8 cellular contexts compared by ENCODE assay signal in the genomic region with DNA sequence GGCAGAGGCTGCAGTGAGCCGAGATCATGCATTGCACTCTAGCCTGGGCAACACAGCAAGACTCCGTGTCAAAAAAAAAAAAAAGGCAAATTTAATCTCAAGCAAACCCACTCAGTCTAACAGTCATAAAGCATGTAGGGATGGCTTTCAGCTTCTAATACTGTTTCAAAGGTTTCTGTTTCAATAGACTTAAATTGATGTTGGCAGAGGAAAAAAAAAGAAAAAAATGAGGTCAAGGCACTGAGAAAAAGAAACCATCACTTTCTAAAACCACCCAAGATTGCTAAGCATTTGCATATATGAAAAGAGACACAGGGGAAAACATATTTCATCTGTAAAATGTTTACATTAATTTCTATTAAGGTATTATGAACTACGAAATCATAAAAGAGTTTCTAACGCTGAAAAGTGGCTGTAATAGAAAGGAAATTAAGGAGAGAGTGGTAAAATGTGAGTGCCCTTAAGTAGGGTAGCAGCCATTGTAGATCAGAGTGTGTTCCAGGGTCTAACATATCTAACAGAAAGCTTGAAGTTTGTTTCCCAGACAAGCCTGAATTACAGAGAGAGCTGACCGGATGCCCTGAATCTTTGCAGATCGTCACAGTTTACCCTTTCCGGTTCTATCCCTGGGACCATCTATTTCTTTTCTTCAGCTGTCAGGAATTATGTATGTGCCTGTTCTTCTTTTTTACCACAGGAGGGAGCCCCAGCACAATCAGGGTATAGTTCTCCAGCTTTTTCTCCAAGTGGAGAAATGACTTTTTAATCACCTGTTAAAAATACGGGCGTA.
DNase-seq lines count a peak whose midpoint lies in the region; ATAC-seq, FAIRE-seq and TF ChIP-seq lines count a peak whose summit lies in the region.

No MANE protein-coding gene starts in this region.

- no peaks in the 10 kb centered on the region for H3K36me3 ChIP-seq in PC-3 (ENCODE audit: low read depth, low read length)
- no peaks in the 10 kb centered on the region for H3K36me3 ChIP-seq in endothelial cell of umbilical vein (ENCODE audit: control insufficient read depth in 2 of 2, extremely low read depth in 1 of 2, insufficient read depth in 2 of 2, low read length in 2 of 2)
- H3K36me3 ChIP-seq in ovary: no peaks in the 10 kb centered on the region

- no peaks in the 10 kb centered on the region for H3K79me2 ChIP-seq in PC-3 (ENCODE audit: low read length)
- H3K79me2 ChIP-seq in endothelial cell of umbilical vein (ENCODE audit: control insufficient read depth, insufficient read depth, low read length): no peaks in the 10 kb centered on the region

- no peak overlapping the region for H3K27ac Mint-ChIP-seq in activated naive CD8-positive, alpha-beta T cell treated with anti-CD3 and anti-CD28 coated beads, Interleukin-2, amount 50 U/mL, for 24 hours

- no peaks in the 10 kb centered on the region for H3K36me3 Mint-ChIP-seq in activated naive CD8-positive, alpha-beta T cell treated with anti-CD3 and anti-CD28 coated beads, Interleukin-2, amount 50 U/mL, for 24 hours (ENCODE audit: low read depth)

- BruUV-seq in PC-3 (replicated peaks; lab: Mats Ljungman, UMichigan): no TSS peak
- no TSS peak for BruUV-seq in endothelial cell of umbilical vein (replicated peaks; lab: Mats Ljungman, UMichigan)

- H3K4me3 ChIP-seq in PC-3 (ENCODE audit: low read length): 0 out of 2 replicates have a peak overlapping the region, but pooled peaks have one; percentile 2
- H3K4me3 ChIP-seq in endothelial cell of umbilical vein (replicated peaks in 1 of 3; ENCODE audit: insufficient read depth in 1 of 3, low read depth in 1 of 3, low read length in 3 of 3): no peak overlapping the region
- no peak overlapping the region for H3K4me3 ChIP-seq in ovary

- TF ChIP-seq POLR2A in endothelial cell of umbilical vein (IDR thresholded peaks at IDR 0.05; ENCODE audit: low read depth, low read length) (no peak), ovary (IDR thresholded peaks at IDR 0.05) (no peak)

- H3K27ac ChIP-seq in PC-3 (ENCODE audit: low read length) (no peak overlapping the region), endothelial cell of umbilical vein (ENCODE audit: insufficient read depth, low read depth, low read length) (no peak overlapping the region), ovary (no peak overlapping the region)

- peak; percentile 19 for DNase-seq in DMS53 treated with DMSO at 0.1 percent for 48 hours (lab: John Stamatoyannopoulos, UW; ENCODE audit: unreplicated experiment)
- DNase-seq in HuH-7 (ENCODE audit: low spot score): peak; percentile 25
- DNase-seq in PC-3: peak; percentile 72
- peak; percentile 37 for DNase-seq in endothelial cell of umbilical vein (ENCODE audit: low read depth, low spot score)
- no peak for DNase-seq in ovary
- DNase-seq in activated naive CD8-positive, alpha-beta T cell treated with anti-CD3 and anti-CD28 coated beads, Interleukin-2, amount 50 U/mL, for 24 hours: no peak
- no peak for DNase-seq in activated naive CD4-positive, alpha-beta T cell (lab: John Stamatoyannopoulos, UW)

- H3K9me2 ChIP-seq in PC-3 (replicated peaks; ENCODE audit: low read length): no peaks in the 10 kb centered on the region

- ATAC-seq in GM21360 (IDR thresholded peaks at IDR 0.05; ENCODE audit: unreplicated experiment) (peak; percentile 78), PC-3 (peak; percentile 88)
- ATAC-seq in activated naive CD8-positive, alpha-beta T cell treated with anti-CD3 and anti-CD28 coated beads, Interleukin-2, amount 50 U/mL, for 24 hours: no peak

- intact Hi-C loops in PC-3 (cut with micrococcal nuclease): loop anchor here (1.0 kb wide), 1 partner anchor 435 kb away; no protein-coding TSS in a partner anchor
- intact Hi-C loops in endothelial cell of umbilical vein (cut with micrococcal nuclease): loop anchor here (5.0 to 10.0 kb wide), 3 partner anchors 557 to 1840 kb away; no protein-coding TSS in a partner anchor
- intact Hi-C loops in ovary (cut with DNase I): loop anchor here in 1 of 4 donors (10.0 kb wide), 1 partner anchor 870 kb away; no protein-coding TSS in a partner anchor

- H3K9ac ChIP-seq in PC-3 (ENCODE audit: low read length) (no peak overlapping the region), endothelial cell of umbilical vein (replicated peaks; ENCODE audit: extremely low read depth, insufficient read depth, low read length) (no peak overlapping the region)

- FAIRE-seq in endothelial cell of umbilical vein (lab: Jason Lieb, UNC): peak; percentile 68

- dilution Hi-C loops in endothelial cell of umbilical vein (cut with MboI; ENCODE audit: extremely low pct_ligation_motif_present, low sequenced_read_pairs): no loop called here

- no peak overlapping the region for H3K4me3 Mint-ChIP-seq in activated naive CD8-positive, alpha-beta T cell treated with anti-CD3 and anti-CD28 coated beads, Interleukin-2, amount 50 U/mL, for 24 hours

- H2AFZ ChIP-seq in PC-3 (ENCODE audit: low read length): peak overlapping the region; percentile 32
- no peak overlapping the region for H2AFZ ChIP-seq in endothelial cell of umbilical vein (ENCODE audit: low read depth, low read length)

- 28 to 33% (median 31%) methylated on average over 9 of the region's 9 CpGs for WGBS in ovary, 3 donors

- H3F3A ChIP-seq in PC-3 (ENCODE audit: low read length, unreplicated experiment): no peaks in the 10 kb centered on the region

- H3K27me3 Mint-ChIP-seq in activated naive CD8-positive, alpha-beta T cell treated with anti-CD3 and anti-CD28 coated beads, Interleukin-2, amount 50 U/mL, for 24 hours: peaks cover 9% of the 10 kb centered on the region

- no peak for TF ChIP-seq EP300 in ovary (IDR thresholded peaks at IDR 0.05)

- H3K9me1 ChIP-seq in endothelial cell of umbilical vein (replicated peaks; ENCODE audit: control insufficient read depth, extremely low read depth, insufficient read depth, low read length): no peaks in the 10 kb centered on the region

- H3K27me3 ChIP-seq in PC-3 (ENCODE audit: low read length): peaks cover 65% of the 10 kb centered on the region
- H3K27me3 ChIP-seq in endothelial cell of umbilical vein (ENCODE audit: control insufficient read depth in 2 of 2, insufficient read depth in 2 of 2, low read length in 2 of 2): no peaks in the 10 kb centered on the region
- no peaks in the 10 kb centered on the region for H3K27me3 ChIP-seq in ovary

- H3K4me1 Mint-ChIP-seq in activated naive CD8-positive, alpha-beta T cell treated with anti-CD3 and anti-CD28 coated beads, Interleukin-2, amount 50 U/mL, for 24 hours: no peaks in the 10 kb centered on the region

- TF ChIP-seq CTCF in PC-3 (conservative IDR thresholded peaks at IDR 0.05; ENCODE audit: low read depth, low read length): peak; percentile 97
- peak; percentile 48 to 49 for TF ChIP-seq CTCF in endothelial cell of umbilical vein (IDR thresholded peaks at IDR 0.05; ENCODE audit: extremely low read depth in 1 of 2, insufficient read depth in 1 of 2, low read depth in 1 of 2, low read length in 2 of 2)
- peak in 2 of 3 donors; percentile 14 to 34 for TF ChIP-seq CTCF in ovary (IDR thresholded peaks at IDR 0.05)

- no peaks in the 10 kb centered on the region for H3K9me3 ChIP-seq in PC-3 (ENCODE audit: low read length)
- H3K9me3 ChIP-seq in endothelial cell of umbilical vein (replicated peaks; ENCODE audit: control insufficient read depth, insufficient read depth, low read length): no peaks in the 10 kb centered on the region
- no peaks in the 10 kb centered on the region for H3K9me3 ChIP-seq in ovary

- H3K4me1 ChIP-seq in PC-3 (ENCODE audit: insufficient read depth, low read length) (no peaks in the 10 kb centered on the region), endothelial cell of umbilical vein (ENCODE audit: control insufficient read depth, extremely low read depth, insufficient read depth, low read length) (no peaks in the 10 kb centered on the region), ovary (ENCODE audit: insufficient read depth) (no peaks in the 10 kb centered on the region)

- CTCF ChIA-PET in PC-3 (lab: Charles Lee) (interaction anchor here (0.6 kb wide), 1 partner anchor 48 kb away, joined by 3 read pairs; no protein-coding TSS in a partner anchor), endothelial cell of umbilical vein (lab: Charles Lee) (interaction anchor here (0.7 to 2.1 kb wide), 3 partner anchors 11 to 1845 kb away, joined by 3 to 6 read pairs (median 4); no protein-coding TSS in a partner anchor)

- POLR2A ChIA-PET in PC-3 (lab: Charles Lee; ENCODE audit: unreplicated experiment) (no interaction called here), endothelial cell of umbilical vein (lab: Charles Lee) (no interaction called here)

- peak overlapping the region; percentile 35 for H3K4me2 ChIP-seq in PC-3 (ENCODE audit: low read length)
- H3K4me2 ChIP-seq in endothelial cell of umbilical vein (ENCODE audit: insufficient read depth, low read length): peak overlapping the region; percentile 11

- no peaks in the 10 kb centered on the region for H3K9me3 Mint-ChIP-seq in activated naive CD8-positive, alpha-beta T cell treated with anti-CD3 and anti-CD28 coated beads, Interleukin-2, amount 50 U/mL, for 24 hours

- H4K20me1 ChIP-seq in PC-3 (ENCODE audit: low read length): no peaks in the 10 kb centered on the region
- no peaks in the 10 kb centered on the region for H4K20me1 ChIP-seq in endothelial cell of umbilical vein (replicated peaks; ENCODE audit: control insufficient read depth, extremely low read depth, insufficient read depth, low read length)

TF ChIP-seq in endothelial cell of umbilical vein, 7 proteins besides CTCF, POLR2A, EP300 and RAD21:
- no peak for TF ChIP-seq GATA2 (IDR thresholded peaks at IDR 0.05; ENCODE audit: insufficient read depth, insufficient read length, low read depth, low read length)
- no peak for TF ChIP-seq EZH2 (IDR thresholded peaks at IDR 0.05; ENCODE audit: borderline replicate concordance, low read depth, low read length, severe bottlenecking)
- TF ChIP-seq, protein P1, sequence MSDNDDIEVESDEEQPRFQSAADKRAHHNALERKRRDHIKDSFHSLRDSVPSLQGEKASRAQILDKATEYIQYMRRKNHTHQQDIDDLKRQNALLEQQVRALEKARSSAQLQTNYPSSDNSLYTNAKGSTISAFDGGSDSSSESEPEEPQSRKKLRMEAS (IDR thresholded peaks at IDR 0.05; ENCODE audit: insufficient read depth, insufficient read length): no peak
- TF ChIP-seq FOS (IDR thresholded peaks at IDR 0.05; ENCODE audit: borderline replicate concordance, insufficient read depth, low read length): no peak
- TF ChIP-seq MYC (IDR thresholded peaks at IDR 0.05; ENCODE audit: low read depth, low read length): no peak
- no peak for TF ChIP-seq POLR2AphosphoS5 (IDR thresholded peaks at IDR 0.05; ENCODE audit: insufficient read depth, low read depth, low read length)
- no peak for TF ChIP-seq JUN (IDR thresholded peaks at IDR 0.05; ENCODE audit: borderline replicate concordance, insufficient read depth, insufficient read length, low read depth)

Comparison
In these comparisons a context has a peak if more than half of its experiments do, and no peak if none do; other contexts are left out.
1. DNase-seq: peak in DMS53 treated with DMSO at 0.1 percent for 48 hours (single experiment), HuH-7 (single experiment), PC-3 (single experiment) and endothelial cell of umbilical vein (single experiment); none in ovary (0 of 5), activated naive CD8-positive, alpha-beta T cell treated with anti-CD3 and anti-CD28 coated beads, Interleukin-2, amount 50 U/mL, for 24 hours (single experiment) and activated naive CD4-positive, alpha-beta T cell (0 of 4).
2. CTCF ChIP-seq: peak in every context shown above with its lines; median percentile 97 in PC-3; 48 in endothelial cell of umbilical vein; 24 in ovary.